10 cellular contexts compared by ENCODE assay signal in genomic region chr20:9699181-9699580, GRCh38.
"Had no signal": no experiment of that assay in that cellular context is flagged by ENCODE, and none has a peak within 500 bp of the region (broad histone marks: within the 10 kb centered on the region; RNA-seq: fewer than 3 reads in every experiment).

No MANE protein-coding gene starts in this region.

- H3K27ac ChIP-seq: dorsolateral prefrontal cortex, skin epidermis, transverse colon had no signal

- H3K4me1 ChIP-seq: transverse colon had no signal

- DNase-seq: activated naive CD8-positive, alpha-beta T cell treated with anti-CD3 and anti-CD28 coated beads, Interleukin-2, amount 10 ng/mL, durations not matched to agents 7 days and 5 days; anterior cingulate cortex; dorsolateral prefrontal cortex; hippocampal formation; occipital lobe; right cardiac atrium; stimulated activated CD4-positive, alpha-beta T cell treated with anti-CD3 and anti-CD28 coated beads, Interleukin-4, amount 100 ng/mL, for 24 hours; stimulated activated naive CD4-positive, alpha-beta T cell; transverse colon had no signal

- H3K27me3 ChIP-seq: dorsolateral prefrontal cortex, transverse colon had no signal

- H3K36me3 ChIP-seq: transverse colon had no signal

- ATAC-seq: right cardiac atrium had no signal

- H3K4me3 ChIP-seq: dorsolateral prefrontal cortex, skin epidermis, transverse colon had no signal

- H3K9me3 ChIP-seq: transverse colon had no signal
